Comparison of ENCODE assay signal across 9 cellular contexts in genomic region chr9:136526625-136527066, GRCh38. TPM values are rescaled to one million over a fixed set of nuclear protein-coding genes. Genes with fewer than 3 reads are reported as not detected.
DNase-seq lines count a peak whose midpoint lies in the region; ATAC-seq and TF ChIP-seq lines count a peak whose summit lies in the region.
"Had no signal": no experiment of that assay in that cellular context is flagged by ENCODE, and none has a peak within 500 bp of the region (broad histone marks: within the 10 kb centered on the region; RNA-seq: fewer than 3 reads in every experiment).

No MANE protein-coding gene starts in this region.

- no peaks in the 10 kb centered on the region for H3K9me3 ChIP-seq in transverse colon

- peak overlapping the region; percentile 88 to 93 (median 88) for H3K27ac ChIP-seq in transverse colon

- H3K4me1 ChIP-seq in transverse colon = peaks cover 73 to 98% (median 96%) of the 10 kb centered on the region in 4 donors

- no peak for TF ChIP-seq CTCF in transverse colon (IDR thresholded peaks at IDR 0.05)

- intact Hi-C loops in transverse colon (cut with DNase I; ENCODE audit: low total_unique reads) = no loop called here

- in situ Hi-C loops in transverse colon (cut with MboI; ENCODE audit: low pct_ligation_motif_present in 1 of 4, low pct_unique_long_range_greater_than_20kb in 1 of 4, low sequenced_read_pairs in 3 of 4) = no loop called here

- TF ChIP-seq EP300 in transverse colon (IDR thresholded peaks at IDR 0.05; ENCODE audit: low read depth) = no peak

- H3K36me3 ChIP-seq in transverse colon = no peaks in the 10 kb centered on the region

- H3K27me3 ChIP-seq in transverse colon = no peaks in the 10 kb centered on the region

- H3K4me3 ChIP-seq in transverse colon = peak overlapping the region in 2 of 4 donors; percentile 10

- ATAC-seq in HG02840 (IDR thresholded peaks at IDR 0.05; ENCODE audit: low FRiP score, unreplicated experiment) (no peak), GM21529 (IDR thresholded peaks at IDR 0.05; ENCODE audit: unreplicated experiment) (no peak)
- ATAC-seq: effector memory CD8-positive, alpha-beta T cell had no signal

- TF ChIP-seq POLR2A in transverse colon (IDR thresholded peaks at IDR 0.05) = peak; percentile 64

- DNase-seq in NCI-H82 (lab: John Stamatoyannopoulos, UW) (peak; percentile 69), NCI-H82 treated with DMSO at 0.1 percent for 48 hours (lab: John Stamatoyannopoulos, UW; ENCODE audit: unreplicated experiment) (no peak), anterior cingulate cortex (lab: John Stamatoyannopoulos, UW) (peak in 51 of 58 donors; percentile 21 to 90 (median 71)), midbrain (lab: John Stamatoyannopoulos, UW) (peak; percentile 77), transverse colon (peak; percentile 86), RKO (ENCODE audit: low spot score) (no peak)
- DNase-seq: effector memory CD8-positive, alpha-beta T cell had no signal

- WGBS in transverse colon (ENCODE audit: low coverage in 1 of 2), 2 donors = 30% methylated on average over 19 of the region's 30 CpGs; no CpG with 5 or more reads in 1 of the 2 donors

RNA-seq across cellular contexts. Expression of gene NOTCH1, which starts 19.2 kb away (rescaled TPM):
- total RNA-seq in transverse colon = 100 to 1,000 TPM in 2 of 4 donors, 10 to 100 TPM in 2; 48.2 to 154 (median 98.2) TPM

RNA-seq across cellular contexts. Expression of gene SEC16A, which starts 43.8 kb away (rescaled TPM):
- 10 to 100 TPM; 54.1 to 75.9 (median 65.8) TPM for total RNA-seq in transverse colon

Comparison
In these comparisons a context has a peak if more than half of its experiments do, and no peak if none do; other contexts are left out.
1. DNase-seq: peak in NCI-H82 (single experiment), anterior cingulate cortex (51 of 58), midbrain (single experiment) and transverse colon (single experiment); none in NCI-H82 treated with DMSO at 0.1 percent for 48 hours (single experiment) and RKO (single experiment).